ENCODE assay signal across 2 cellular contexts in genomic region chr14:30995674-30996073, GRCh38.
TF ChIP-seq lines count a peak whose summit lies in the region.

No MANE protein-coding gene starts in this region.

TF ChIP-seq in GM23338, 12 proteins besides CTCF, POLR2A, EP300 and RAD21:
- no peak for TF ChIP-seq STAT1 (IDR thresholded peaks at IDR 0.05; ENCODE audit: unreplicated experiment)
- no peak for TF ChIP-seq ZNF462 (CRISPR knock-in tag; IDR thresholded peaks at IDR 0.05)
- TF ChIP-seq, protein P1, sequence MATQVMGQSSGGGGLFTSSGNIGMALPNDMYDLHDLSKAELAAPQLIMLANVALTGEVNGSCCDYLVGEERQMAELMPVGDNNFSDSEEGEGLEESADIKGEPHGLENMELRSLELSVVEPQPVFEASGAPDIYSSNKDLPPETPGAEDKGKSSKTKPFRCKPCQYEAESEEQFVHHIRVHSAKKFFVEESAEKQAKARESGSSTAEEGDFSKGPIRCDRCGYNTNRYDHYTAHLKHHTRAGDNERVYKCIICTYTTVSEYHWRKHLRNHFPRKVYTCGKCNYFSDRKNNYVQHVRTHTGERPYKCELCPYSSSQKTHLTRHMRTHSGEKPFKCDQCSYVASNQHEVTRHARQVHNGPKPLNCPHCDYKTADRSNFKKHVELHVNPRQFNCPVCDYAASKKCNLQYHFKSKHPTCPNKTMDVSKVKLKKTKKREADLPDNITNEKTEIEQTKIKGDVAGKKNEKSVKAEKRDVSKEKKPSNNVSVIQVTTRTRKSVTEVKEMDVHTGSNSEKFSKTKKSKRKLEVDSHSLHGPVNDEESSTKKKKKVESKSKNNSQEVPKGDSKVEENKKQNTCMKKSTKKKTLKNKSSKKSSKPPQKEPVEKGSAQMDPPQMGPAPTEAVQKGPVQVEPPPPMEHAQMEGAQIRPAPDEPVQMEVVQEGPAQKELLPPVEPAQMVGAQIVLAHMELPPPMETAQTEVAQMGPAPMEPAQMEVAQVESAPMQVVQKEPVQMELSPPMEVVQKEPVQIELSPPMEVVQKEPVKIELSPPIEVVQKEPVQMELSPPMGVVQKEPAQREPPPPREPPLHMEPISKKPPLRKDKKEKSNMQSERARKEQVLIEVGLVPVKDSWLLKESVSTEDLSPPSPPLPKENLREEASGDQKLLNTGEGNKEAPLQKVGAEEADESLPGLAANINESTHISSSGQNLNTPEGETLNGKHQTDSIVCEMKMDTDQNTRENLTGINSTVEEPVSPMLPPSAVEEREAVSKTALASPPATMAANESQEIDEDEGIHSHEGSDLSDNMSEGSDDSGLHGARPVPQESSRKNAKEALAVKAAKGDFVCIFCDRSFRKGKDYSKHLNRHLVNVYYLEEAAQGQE (IDR thresholded peaks at IDR 0.05; ENCODE audit: unreplicated experiment) = no peak
- no peak for TF ChIP-seq POLR2AphosphoS5 (IDR thresholded peaks at IDR 0.05; ENCODE audit: low read depth)
- TF ChIP-seq ZNF114 (CRISPR knock-in tag; IDR thresholded peaks at IDR 0.05) = no peak
- no peak for TF ChIP-seq JUNB (IDR thresholded peaks at IDR 0.05; ENCODE audit: unreplicated experiment)
- TF ChIP-seq, protein P2, sequence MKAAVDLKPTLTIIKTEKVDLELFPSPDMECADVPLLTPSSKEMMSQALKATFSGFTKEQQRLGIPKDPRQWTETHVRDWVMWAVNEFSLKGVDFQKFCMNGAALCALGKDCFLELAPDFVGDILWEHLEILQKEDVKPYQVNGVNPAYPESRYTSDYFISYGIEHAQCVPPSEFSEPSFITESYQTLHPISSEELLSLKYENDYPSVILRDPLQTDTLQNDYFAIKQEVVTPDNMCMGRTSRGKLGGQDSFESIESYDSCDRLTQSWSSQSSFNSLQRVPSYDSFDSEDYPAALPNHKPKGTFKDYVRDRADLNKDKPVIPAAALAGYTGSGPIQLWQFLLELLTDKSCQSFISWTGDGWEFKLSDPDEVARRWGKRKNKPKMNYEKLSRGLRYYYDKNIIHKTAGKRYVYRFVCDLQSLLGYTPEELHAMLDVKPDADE (IDR thresholded peaks at IDR 0.05) = no peak
- TF ChIP-seq ZNF331 (CRISPR knock-in tag; IDR thresholded peaks at IDR 0.05; ENCODE audit: low read depth) = no peak
- TF ChIP-seq EZH2 (IDR thresholded peaks at IDR 0.05; ENCODE audit: low read depth, unreplicated experiment) = no peak
- TF ChIP-seq EZH2phosphoT487 (IDR thresholded peaks at IDR 0.05; ENCODE audit: unreplicated experiment) = no peak
- TF ChIP-seq CREB1 (CRISPR knock-in tag; IDR thresholded peaks at IDR 0.05; ENCODE audit: low read depth) = no peak
- no peak for TF ChIP-seq NANOG (IDR thresholded peaks at IDR 0.05; ENCODE audit: borderline replicate concordance)

TF ChIP-seq in endothelial cell of umbilical vein, 7 proteins besides CTCF, POLR2A, EP300 and RAD21:
- TF ChIP-seq JUN (IDR thresholded peaks at IDR 0.05; ENCODE audit: borderline replicate concordance, insufficient read depth, insufficient read length, low read depth) (no peak), GATA2 (IDR thresholded peaks at IDR 0.05; ENCODE audit: insufficient read depth, insufficient read length, low read depth, low read length) (no peak), FOS (IDR thresholded peaks at IDR 0.05; ENCODE audit: borderline replicate concordance, insufficient read depth, low read length) (no peak), EZH2 (IDR thresholded peaks at IDR 0.05; ENCODE audit: borderline replicate concordance, low read depth, low read length, severe bottlenecking) (no peak), MYC (IDR thresholded peaks at IDR 0.05; ENCODE audit: low read depth, low read length) (no peak), POLR2AphosphoS5 (IDR thresholded peaks at IDR 0.05; ENCODE audit: insufficient read depth, low read depth, low read length) (no peak), MAX (IDR thresholded peaks at IDR 0.05; ENCODE audit: insufficient read depth, insufficient read length) (no peak)
